Comparison of ENCODE assay signal across 20 cellular contexts in the genomic region with DNA sequence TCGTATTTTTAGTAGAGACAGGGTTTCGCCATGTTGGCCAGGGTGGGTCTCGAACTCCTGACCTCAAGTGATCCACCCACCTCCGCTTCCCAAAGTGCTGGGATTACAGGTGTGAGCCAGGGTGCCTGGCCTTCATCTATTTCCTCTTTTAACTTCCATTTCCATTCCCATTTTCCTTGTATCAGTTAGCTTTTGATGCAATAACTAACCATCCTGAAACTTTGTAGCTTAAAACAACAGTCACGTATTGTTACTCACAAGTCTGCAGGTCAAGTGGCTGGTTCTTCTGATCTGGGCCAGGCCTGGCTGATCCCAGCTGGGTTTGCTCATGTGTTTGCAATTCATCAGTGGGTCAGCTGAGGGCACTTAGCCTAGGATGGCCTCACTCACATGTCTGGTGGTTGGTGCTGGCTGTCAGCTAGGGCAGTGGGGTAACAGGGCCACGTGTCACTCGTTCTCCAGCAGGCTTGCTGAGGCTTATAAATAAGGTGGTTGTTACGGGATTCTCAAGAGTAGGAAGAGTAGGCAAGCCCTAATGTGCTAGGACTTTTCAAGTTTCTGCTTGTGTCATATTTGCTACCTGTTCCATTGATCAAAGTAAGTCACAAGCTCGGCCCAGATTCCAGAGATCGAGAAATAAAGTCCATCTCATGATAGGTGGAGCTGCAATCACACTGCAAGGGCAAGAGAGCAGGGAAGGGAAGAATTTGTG.
DNase-seq lines count a peak whose midpoint lies in the region; ATAC-seq, FAIRE-seq and TF ChIP-seq lines count a peak whose summit lies in the region.
"Had no signal": no experiment of that assay in that cellular context is flagged by ENCODE, and none has a peak within 500 bp of the region (broad histone marks: within the 10 kb centered on the region; RNA-seq: fewer than 3 reads in every experiment).

No MANE protein-coding gene starts in this region.

- H3K4me3 ChIP-seq in fibroblast of lung (replicated peaks in 1 of 4; ENCODE audit: control extremely low read depth in 1 of 4, insufficient read depth in 1 of 4, low read depth in 3 of 4, low read length in 4 of 4) (no peak overlapping the region), mucosa of descending colon (no peak overlapping the region)
- H3K4me3 ChIP-seq: upper lobe of left lung had no signal

- H3K4me2 ChIP-seq in fibroblast of lung (ENCODE audit: extremely low read depth, insufficient read depth, low read length), result no peak overlapping the region

- FAIRE-seq in RCC 7860 (lab: Jason Lieb, UNC), result no peak

- TF ChIP-seq CTCF in fibroblast of lung (conservative IDR thresholded peaks at IDR 0.05 in 1 of 2, IDR thresholded peaks at IDR 0.05 in 1 of 2; ENCODE audit: low read depth in 1 of 2, low read length in 2 of 2) (no peak), mucosa of descending colon (IDR thresholded peaks at IDR 0.05) (no peak)

- H3K79me2 ChIP-seq in fibroblast of lung (ENCODE audit: control insufficient read depth, insufficient read depth, low read length), result no peaks in the 10 kb centered on the region

- CTCF ChIA-PET in activated CD4-positive, alpha-beta memory T cell treated with anti-CD3 and anti-CD28 coated beads, Interleukin-2, amount 10 ng/mL, durations not matched to agents 7 days and 5 days (lab: Charles Lee), result interaction anchor here (0.6 to 1.3 kb wide), 2 partner anchors 10 to 340 kb away, joined by 3 to 7 read pairs; no protein-coding TSS in a partner anchor

- H2AFZ ChIP-seq in fibroblast of lung (ENCODE audit: low read length), result no peak overlapping the region

- H3K9me3 ChIP-seq in fibroblast of lung (ENCODE audit: control insufficient read depth, insufficient read depth, low read depth, low read length) (no peaks in the 10 kb centered on the region), mucosa of descending colon (no peaks in the 10 kb centered on the region)

- H3K27me3 ChIP-seq in fibroblast of lung (ENCODE audit: control insufficient read depth, insufficient read depth, low read length), result no peaks in the 10 kb centered on the region
- H3K27me3 ChIP-seq: BE2C, upper lobe of left lung had no signal

- no peaks in the 10 kb centered on the region for H3K36me3 ChIP-seq in fibroblast of lung (ENCODE audit: control insufficient read depth, insufficient read depth, low read length)
- H3K36me3 ChIP-seq in mucosa of descending colon (ENCODE audit: low read depth), result no peaks in the 10 kb centered on the region
- H3K36me3 ChIP-seq: BE2C, upper lobe of left lung had no signal

- H3K27me3 Mint-ChIP-seq in activated CD4-positive, alpha-beta memory T cell treated with anti-CD3 and anti-CD28 coated beads, Interleukin-2, amount 10 ng/mL, durations not matched to agents 7 days and 5 days, result peaks cover under 1% of the 10 kb centered on the region

- intact Hi-C loops in mucosa of descending colon (cut with DNase I, micrococcal nuclease), result no loop called here

- H3K9ac ChIP-seq in fibroblast of lung (ENCODE audit: insufficient read depth, low read length), result no peak overlapping the region

- no peak overlapping the region for H3K27ac ChIP-seq in fibroblast of lung (ENCODE audit: insufficient read depth, low read length)

- POLR2A ChIA-PET in activated CD4-positive, alpha-beta memory T cell treated with anti-CD3 and anti-CD28 coated beads, Interleukin-2, amount 10 ng/mL, durations not matched to agents 7 days and 5 days (lab: Charles Lee), result no interaction called here

- no peak overlapping the region for H3K27ac Mint-ChIP-seq in activated CD4-positive, alpha-beta memory T cell treated with anti-CD3 and anti-CD28 coated beads, Interleukin-2, amount 10 ng/mL, durations not matched to agents 7 days and 5 days
- H3K27ac Mint-ChIP-seq: mesothelial cell of epicardium; stimulated activated effector memory CD8-positive, alpha-beta T cell treated with anti-CD3 and anti-CD28 coated beads, Interleukin-12 subunit alpha, Interleukin-12 subunit beta, amount 100 ng/mL, for 72 hours had no signal

- H3K9me3 Mint-ChIP-seq in activated CD4-positive, alpha-beta memory T cell treated with anti-CD3 and anti-CD28 coated beads, Interleukin-2, amount 10 ng/mL, durations not matched to agents 7 days and 5 days, result peaks cover 2% of the 10 kb centered on the region

- no peaks in the 10 kb centered on the region for H4K20me1 ChIP-seq in fibroblast of lung (ENCODE audit: control insufficient read depth, extremely low read depth, insufficient read depth, low read length)

- H3K36me3 Mint-ChIP-seq in activated CD4-positive, alpha-beta memory T cell treated with anti-CD3 and anti-CD28 coated beads, Interleukin-2, amount 10 ng/mL, durations not matched to agents 7 days and 5 days (ENCODE audit: low read depth), result no peaks in the 10 kb centered on the region
- H3K36me3 Mint-ChIP-seq: stimulated activated effector memory CD8-positive, alpha-beta T cell treated with anti-CD3 and anti-CD28 coated beads, Interleukin-12 subunit alpha, Interleukin-12 subunit beta, amount 100 ng/mL, for 72 hours had no signal

- ATAC-seq in mucosa of descending colon (peak; percentile 40), GM18519 (IDR thresholded peaks at IDR 0.05; ENCODE audit: low FRiP score, unreplicated experiment) (no peak)
- ATAC-seq: stimulated activated effector memory CD8-positive, alpha-beta T cell treated with anti-CD3 and anti-CD28 coated beads, Interleukin-12 subunit alpha, Interleukin-12 subunit beta, amount 100 ng/mL, for 72 hours had no signal

- no peaks in the 10 kb centered on the region for H3K4me1 Mint-ChIP-seq in activated CD4-positive, alpha-beta memory T cell treated with anti-CD3 and anti-CD28 coated beads, Interleukin-2, amount 10 ng/mL, durations not matched to agents 7 days and 5 days
- H3K4me1 Mint-ChIP-seq: stimulated activated effector memory CD8-positive, alpha-beta T cell treated with anti-CD3 and anti-CD28 coated beads, Interleukin-12 subunit alpha, Interleukin-12 subunit beta, amount 100 ng/mL, for 72 hours had no signal

- DNase-seq in EL (peak; percentile 38), RCC 7860 (ENCODE audit: low spot score) (peak; percentile 29), fibroblast of lung (ENCODE audit: low read depth in 2 of 2) (peak; percentile 68 to 71), mucosa of descending colon (no peak), OCI-M2 (lab: John Stamatoyannopoulos, UW; ENCODE audit: unreplicated experiment) (no peak), NCI-H2081 treated with DMSO at 0.1 percent for 48 hours (lab: John Stamatoyannopoulos, UW) (no peak)
- no peak for DNase-seq in activated CD4-positive, alpha-beta memory T cell treated with anti-CD3 and anti-CD28 coated beads, Interleukin-2, amount 10 ng/mL, durations not matched to agents 7 days and 5 days
- DNase-seq: activated effector memory CD4-positive, alpha-beta T cell treated with anti-CD3 and anti-CD28 coated beads, Interleukin-2, amount 50 U/mL, for 16 hours; aorta; BE2C; dermis blood vessel endothelial cell; DMS 273 treated with DMSO at 0.1 percent for 48 hours; GOT3; KBM-7; NCI-H1417 treated with DMSO at 0.1 percent for 48 hours; NCI-H446 treated with DMSO at 0.1 percent for 48 hours had no signal

- H3K4me1 ChIP-seq in fibroblast of lung (ENCODE audit: control insufficient read depth, extremely low read depth, insufficient read depth, low read length), result peaks cover 12% of the 10 kb centered on the region
- H3K4me1 ChIP-seq in mucosa of descending colon (ENCODE audit: low read depth), result no peaks in the 10 kb centered on the region
- H3K4me1 ChIP-seq: BE2C had no signal

- no peak overlapping the region for H3K4me3 Mint-ChIP-seq in activated CD4-positive, alpha-beta memory T cell treated with anti-CD3 and anti-CD28 coated beads, Interleukin-2, amount 10 ng/mL, durations not matched to agents 7 days and 5 days
- H3K4me3 Mint-ChIP-seq: mesothelial cell of epicardium; stimulated activated effector memory CD8-positive, alpha-beta T cell treated with anti-CD3 and anti-CD28 coated beads, Interleukin-12 subunit alpha, Interleukin-12 subunit beta, amount 100 ng/mL, for 72 hours had no signal

Comparison
In these comparisons a context has a peak if more than half of its experiments do, and no peak if none do; other contexts are left out.
1. DNase-seq: peak in EL (single experiment), RCC 7860 (single experiment) and fibroblast of lung (2 of 2); none in mucosa of descending colon (0 of 3), activated CD4-positive, alpha-beta memory T cell treated with anti-CD3 and anti-CD28 coated beads, Interleukin-2, amount 10 ng/mL, durations not matched to agents 7 days and 5 days (single experiment), OCI-M2 (single experiment) and NCI-H2081 treated with DMSO at 0.1 percent for 48 hours (single experiment).